1 cellular context compared by ENCODE assay signal in the genomic region with DNA sequence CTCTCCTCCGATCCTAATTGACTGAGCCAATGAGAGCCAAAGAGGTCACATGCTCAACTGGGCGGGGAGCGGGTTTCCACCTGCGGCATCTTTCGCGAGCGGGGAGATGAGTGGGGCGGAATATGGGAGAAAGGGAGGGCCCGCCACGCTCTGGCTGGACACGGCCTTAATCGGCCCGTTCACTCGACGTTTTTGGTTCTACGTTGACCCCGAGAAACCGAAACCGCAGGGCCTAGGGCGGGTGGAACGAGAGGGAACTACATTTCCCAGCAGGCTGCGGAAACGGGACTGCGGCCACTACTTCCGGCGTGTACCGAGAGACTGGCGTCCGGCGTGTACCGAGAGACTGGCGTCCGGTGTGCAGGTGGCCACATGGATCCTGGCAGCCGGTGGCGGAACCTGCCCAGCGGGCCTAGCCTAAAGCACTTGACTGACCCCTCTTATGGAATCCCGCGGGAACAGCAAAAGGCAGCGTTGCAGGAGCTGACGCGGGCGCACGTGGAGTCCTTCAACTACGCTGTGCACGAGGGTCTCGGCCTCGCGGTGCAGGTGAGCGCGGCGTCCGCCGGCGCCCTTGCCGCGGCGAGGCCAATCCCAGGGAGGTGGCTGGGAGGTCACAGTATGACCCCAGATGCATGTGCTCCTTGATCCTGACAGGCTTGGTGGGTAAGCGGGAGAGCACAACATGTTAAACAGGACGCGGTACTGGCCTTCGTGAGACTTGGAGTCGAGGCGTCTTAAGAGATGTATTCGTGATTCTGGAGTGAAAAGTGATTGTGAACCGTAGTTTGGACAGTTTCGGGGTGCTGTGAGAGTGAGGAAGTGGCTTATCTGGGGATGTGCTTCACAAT.
TF ChIP-seq lines count a peak whose summit lies in the region.

POLR1B (plus strand) TSS at position 343 of the 851 bp plus-strand sequence; CDS start at position 373, 30 bp downstream.

TF ChIP-seq in HEK293, 187 proteins besides CTCF, POLR2A, EP300 and RAD21 (continued from another document):
- peak; percentile 76 for TF ChIP-seq SP3 (tag by site-specific recombination; IDR thresholded peaks at IDR 0.05)
- peak; percentile 77 for TF ChIP-seq ZXDB (tag by site-specific recombination; IDR thresholded peaks at IDR 0.05)
- no peak for TF ChIP-seq ZNF658 (tag by site-specific recombination; IDR thresholded peaks at IDR 0.05)
- no peak for TF ChIP-seq ZNF707 (tag by site-specific recombination; IDR thresholded peaks at IDR 0.05)
- TF ChIP-seq ZSCAN23 (tag by site-specific recombination; IDR thresholded peaks at IDR 0.05): no peak
- no peak for TF ChIP-seq TCF7L2 (IDR thresholded peaks at IDR 0.05; ENCODE audit: borderline replicate concordance, low read depth, low read length)
- peak; percentile 4; the same call in 1 of the 2 replicates for TF ChIP-seq ZNF664 (tag by site-specific recombination; IDR thresholded peaks at IDR 0.05)
- peak; percentile 97 for TF ChIP-seq SCRT1 (tag by site-specific recombination; IDR thresholded peaks at IDR 0.05; ENCODE audit: borderline replicate concordance)
- TF ChIP-seq ZNF501 (tag by site-specific recombination; IDR thresholded peaks at IDR 0.05): no peak; the same call in 1 of the 2 replicates
- peak; percentile 38; the same call in 1 of the 2 replicates for TF ChIP-seq ZNF629 (tag by site-specific recombination; IDR thresholded peaks at IDR 0.05)
